In the genomic region with DNA sequence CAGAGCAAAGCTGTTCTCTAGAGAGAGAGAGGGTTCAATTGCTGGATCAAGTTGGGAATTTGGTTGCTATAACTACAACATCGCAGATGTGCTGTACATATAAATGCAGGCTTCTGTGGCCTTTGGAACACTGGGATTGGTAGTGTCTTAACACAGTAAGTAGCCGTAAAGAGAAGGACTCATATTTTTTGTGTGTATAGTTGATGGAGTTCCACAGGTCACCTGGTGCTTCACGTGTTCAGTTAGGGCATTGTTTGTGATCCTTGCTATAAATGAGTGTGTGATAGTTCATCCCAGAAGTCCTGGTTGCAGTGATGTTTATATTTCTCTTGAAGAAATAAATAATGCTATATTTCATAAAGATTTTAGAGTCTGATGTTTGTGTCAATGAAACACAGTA, we compare ENCODE assay signal across 21 cellular contexts.
DNase-seq lines count a peak whose midpoint lies in the region; ATAC-seq, FAIRE-seq and TF ChIP-seq lines count a peak whose summit lies in the region.
"Had no signal": no experiment of that assay in that cellular context is flagged by ENCODE, and none has a peak within 500 bp of the region (broad histone marks: within the 10 kb centered on the region; RNA-seq: fewer than 3 reads in every experiment).

No MANE protein-coding gene starts in this region.

- H3K4ac ChIP-seq in IMR-90 (ENCODE audit: low read depth, low read length), result no peak overlapping the region

- no peak overlapping the region for H3K56ac ChIP-seq in IMR-90 (ENCODE audit: extremely low read depth, insufficient read depth, low read length)

- no peak overlapping the region for H2BK20ac ChIP-seq in IMR-90 (ENCODE audit: low read depth, low read length)

- TF ChIP-seq RAD21 in IMR-90 (IDR thresholded peaks at IDR 0.05; ENCODE audit: low read length), result no peak

- H2BK120ac ChIP-seq in IMR-90 (ENCODE audit: low read depth, low read length), result no peak overlapping the region

- POLR2A ChIA-PET in IMR-90 (lab: Charles Lee; ENCODE audit: unreplicated experiment), result no interaction called here

- no peak overlapping the region for H3K14ac ChIP-seq in IMR-90 (replicated peaks; ENCODE audit: low read depth, low read length)

- H3K23ac ChIP-seq in IMR-90 (ENCODE audit: low read depth, low read length), result no peak overlapping the region

- H2BK5ac ChIP-seq in IMR-90 (ENCODE audit: low read depth, low read length, poor library complexity, severe bottlenecking), result no peak overlapping the region

- WGBS in IMR-90 (ENCODE audit: extremely low coverage in 2 of 2, insufficient read length in 1 of 2), 2 experiments, result no CpG with 5 or more reads among the region's 3 CpGs
- WGBS in psoas muscle, 3 donors, result 57 to 71% (median 67%) methylated on average over 3 of the region's 3 CpGs

- peak overlapping the region; percentile 2 for H3K27ac ChIP-seq in cardiac muscle cell
- H3K27ac ChIP-seq in IMR-90 (ENCODE audit: insufficient read depth, low read length), result no peak overlapping the region
- H3K27ac ChIP-seq in keratinocyte (ENCODE audit: control insufficient read depth, insufficient read depth, low read length), result no peak overlapping the region
- peak overlapping the region; percentile 64 for H3K27ac ChIP-seq in psoas muscle
- H3K27ac ChIP-seq: BLaER1 treated with 17β-estradiol and CSF1 and Interleukin-3, amounts not matched to agents 10 nM and 100 nM; GM23248 had no signal

- H3K79me2 ChIP-seq in keratinocyte (ENCODE audit: control insufficient read depth, insufficient read depth, low read length), result peaks cover 23% of the 10 kb centered on the region

- H3K27ac Mint-ChIP-seq in glutamatergic neuron (ENCODE audit: unreplicated experiment), result no peak overlapping the region
- H3K27ac Mint-ChIP-seq: B cell; CD8-positive, alpha-beta T cell; HFFc6 had no signal

- ATAC-seq in Right ventricle myocardium inferior (no peak), IMR-90 (ENCODE audit: low read depth) (no peak), psoas muscle (no peak), HG02884 (IDR thresholded peaks at IDR 0.05; ENCODE audit: unreplicated experiment) (no peak)
- ATAC-seq: CD8-positive, alpha-beta T cell; HepG2 had no signal

- H3K27me3 Mint-ChIP-seq in glutamatergic neuron (ENCODE audit: unreplicated experiment), result peaks cover 2% of the 10 kb centered on the region
- H3K27me3 Mint-ChIP-seq: B cell had no signal

- H4K91ac ChIP-seq in IMR-90 (ENCODE audit: insufficient read depth, low read depth, low read length), result no peak overlapping the region

- dilution Hi-C loops in IMR-90 (cut with HindIII; ENCODE audit: low sequenced_read_pairs, unreplicated experiment), result no loop called here
- dilution Hi-C loops in keratinocyte (cut with MboI; ENCODE audit: extremely low pct_ligation_motif_present, low sequenced_read_pairs), result no loop called here

- H3K4me1 Mint-ChIP-seq in glutamatergic neuron (ENCODE audit: low read depth, unreplicated experiment), result peaks cover 11% of the 10 kb centered on the region

- no peak overlapping the region for H3K4me3 Mint-ChIP-seq in glutamatergic neuron (ENCODE audit: unreplicated experiment)
- H3K4me3 Mint-ChIP-seq: B cell; CD8-positive, alpha-beta T cell; HFFc6 had no signal

- no peak overlapping the region for H2BK15ac ChIP-seq in IMR-90 (ENCODE audit: low read depth, low read length)

- CTCF ChIA-PET in IMR-90 (lab: Yijun Ruan, JAX), result no interaction called here

- H4K5ac ChIP-seq in IMR-90 (ENCODE audit: low read depth, low read length), result no peak overlapping the region

- H3K4me2 ChIP-seq in IMR-90 (ENCODE audit: low read depth, low read length) (no peak overlapping the region), keratinocyte (ENCODE audit: control insufficient read depth, extremely low read depth, insufficient read depth, low read depth, low read length) (no peak overlapping the region)
- H3K4me2 ChIP-seq: BLaER1 treated with 17β-estradiol and CSF1 and Interleukin-3, amounts not matched to agents 10 nM and 100 nM had no signal

- no TSS peak for BruUV-seq in IMR-90 (replicated peaks; lab: Mats Ljungman, UMichigan)

- H3K4me1 ChIP-seq in cardiac muscle cell (ENCODE audit: low read depth) (peaks cover 28% of the 10 kb centered on the region), IMR-90 (ENCODE audit: control insufficient read depth, insufficient read depth, low read length) (no peaks in the 10 kb centered on the region; the same call in 1 of the 2 replicates), keratinocyte (ENCODE audit: control insufficient read depth, extremely low read depth, insufficient read depth, low read length) (peaks cover 7% of the 10 kb centered on the region), psoas muscle (peaks cover 46% of the 10 kb centered on the region), HAP-1 (no peaks in the 10 kb centered on the region)
- H3K4me1 ChIP-seq: BLaER1 treated with 17β-estradiol and CSF1 and Interleukin-3, amounts not matched to agents 10 nM and 100 nM had no signal

- in situ Hi-C loops in IMR-90 (cut with MboI; ENCODE audit: low sequenced_read_pairs), result no loop called here
- in situ Hi-C loops in HAP-1 (cut with MboI; ENCODE audit: low sequenced_read_pairs), result loop anchor here (25.0 kb wide), 1 partner anchor 960 kb away; no protein-coding TSS in a partner anchor

- no peaks in the 10 kb centered on the region for H3K9me1 ChIP-seq in IMR-90 (ENCODE audit: insufficient read depth, low read length)
- no peaks in the 10 kb centered on the region for H3K9me1 ChIP-seq in keratinocyte (ENCODE audit: control insufficient read depth, extremely low read depth, insufficient read depth, low read length)

- no peak for TF ChIP-seq CTCF in cardiac muscle cell (IDR thresholded peaks at IDR 0.05; ENCODE audit: low read depth, low read length)
- no peak for TF ChIP-seq CTCF in IMR-90 (conservative IDR thresholded peaks at IDR 0.05; ENCODE audit: low read depth, low read length)
- no peak for TF ChIP-seq CTCF in keratinocyte (optimal IDR thresholded peaks at IDR 0.05 in 1 of 3, IDR thresholded peaks at IDR 0.05 in 1 of 3, conservative IDR thresholded peaks at IDR 0.05 in 1 of 3; ENCODE audit: extremely low read depth in 1 of 3, insufficient read depth in 2 of 3, low read length in 3 of 3)
- TF ChIP-seq CTCF in psoas muscle (IDR thresholded peaks at IDR 0.05), result no peak
- TF ChIP-seq CTCF in glutamatergic neuron (IDR thresholded peaks at IDR 0.05; ENCODE audit: partially characterized antibody, unreplicated experiment), result no peak

- intact Hi-C loops in Right ventricle myocardium inferior (cut with DNase I), result no loop called here
- intact Hi-C loops in IMR-90 (cut with micrococcal nuclease), result no loop called here
- intact Hi-C loops in psoas muscle (cut with DNase I), result loop anchor here in 1 of 2 donors (5.0 kb wide), 1 partner anchor 45 kb away; no protein-coding TSS in a partner anchor

- H2AFZ ChIP-seq in IMR-90 (replicated peaks; ENCODE audit: low read length, poor library complexity), result no peak overlapping the region
- H2AFZ ChIP-seq in keratinocyte (ENCODE audit: control insufficient read depth, low read length), result no peak overlapping the region
- H2AFZ ChIP-seq: GM23248 had no signal

- peak overlapping the region; percentile 22; the same call in 1 of the 2 replicates for H3K18ac ChIP-seq in IMR-90 (ENCODE audit: low read depth, low read length)

- H3K9ac ChIP-seq in IMR-90 (ENCODE audit: low read depth, low read length) (no peak overlapping the region), keratinocyte (ENCODE audit: control insufficient read depth, extremely low read depth, insufficient read depth, low read length) (no peak overlapping the region)
- H3K9ac ChIP-seq: BLaER1 treated with 17β-estradiol and CSF1 and Interleukin-3, amounts not matched to agents 10 nM and 100 nM; GM23248 had no signal

- TF ChIP-seq POLR2A in IMR-90 (IDR thresholded peaks at IDR 0.05; ENCODE audit: low read depth, low read length), result no peak

- H4K20me1 ChIP-seq in IMR-90 (ENCODE audit: insufficient read depth, low read length) (no peaks in the 10 kb centered on the region), keratinocyte (ENCODE audit: control insufficient read depth, extremely low read depth, insufficient read depth, low read length) (no peaks in the 10 kb centered on the region)

- H2AK9ac ChIP-seq in IMR-90 (replicated peaks; ENCODE audit: low read depth, low read length, poor library complexity), result no peak overlapping the region

- H3K27me3 ChIP-seq in cardiac muscle cell (no peaks in the 10 kb centered on the region), IMR-90 (ENCODE audit: control insufficient read depth, insufficient read depth, low read length) (no peaks in the 10 kb centered on the region), keratinocyte (ENCODE audit: control insufficient read depth, extremely low read depth, insufficient read depth, low read length) (no peaks in the 10 kb centered on the region), psoas muscle (ENCODE audit: insufficient read depth in 3 of 3, low read length in 2 of 3) (no peaks in the 10 kb centered on the region), HAP-1 (ENCODE audit: low read depth) (no peaks in the 10 kb centered on the region)
- H3K27me3 ChIP-seq: BLaER1 treated with 17β-estradiol and CSF1 and Interleukin-3, amounts not matched to agents 10 nM and 100 nM had no signal

- H3K9me3 Mint-ChIP-seq in glutamatergic neuron (ENCODE audit: unreplicated experiment), result peaks cover 3% of the 10 kb centered on the region
- H3K9me3 Mint-ChIP-seq: CD8-positive, alpha-beta T cell; HFFc6 had no signal

- no peak overlapping the region for H4K8ac ChIP-seq in IMR-90 (ENCODE audit: low read depth in 2 of 2, low read length in 2 of 2)

- H3K79me1 ChIP-seq in IMR-90 (ENCODE audit: low read depth in 1 of 2, low read length in 2 of 2), result peaks cover 18 to 29% of the 10 kb centered on the region in 2 experiments

- no peak overlapping the region for H2AK5ac ChIP-seq in IMR-90 (ENCODE audit: low read depth, low read length)

- FAIRE-seq in keratinocyte (lab: Jason Lieb, UNC), result peak; percentile 51
- FAIRE-seq: GM12892, HepG2 had no signal

- H3K36me3 ChIP-seq in cardiac muscle cell (no peaks in the 10 kb centered on the region), IMR-90 (ENCODE audit: control insufficient read depth, insufficient read depth, low read length) (no peaks in the 10 kb centered on the region), keratinocyte (ENCODE audit: control insufficient read depth in 2 of 2, extremely low read depth in 1 of 2, insufficient read depth in 2 of 2, low read length in 2 of 2) (no peaks in the 10 kb centered on the region), psoas muscle (ENCODE audit: insufficient read depth in 1 of 2, low read depth in 1 of 2) (no peaks in the 10 kb centered on the region), HAP-1 (replicated peaks) (no peaks in the 10 kb centered on the region)

- H3K4me3 ChIP-seq in cardiac muscle cell, result no peak overlapping the region
- no peak overlapping the region for H3K4me3 ChIP-seq in IMR-90 (ENCODE audit: insufficient read depth, low read depth, low read length)
- no peak overlapping the region for H3K4me3 ChIP-seq in keratinocyte (ENCODE audit: control insufficient read depth in 2 of 3, extremely low read depth in 1 of 3, insufficient read depth in 2 of 3, low read depth in 1 of 3, low read length in 3 of 3)
- H3K4me3 ChIP-seq in psoas muscle, result no peak overlapping the region
- H3K4me3 ChIP-seq in HAP-1, result no peak overlapping the region
- H3K4me3 ChIP-seq: BLaER1 treated with 17β-estradiol and CSF1 and Interleukin-3, amounts not matched to agents 10 nM and 100 nM; GM23248 had no signal

- H3K9me3 ChIP-seq in cardiac muscle cell (ENCODE audit: low read depth) (no peaks in the 10 kb centered on the region), IMR-90 (ENCODE audit: control insufficient read depth, insufficient read depth, low read length) (no peaks in the 10 kb centered on the region), keratinocyte (ENCODE audit: control insufficient read depth, low read depth, low read length) (no peaks in the 10 kb centered on the region), psoas muscle (no peaks in the 10 kb centered on the region), HAP-1 (no peaks in the 10 kb centered on the region)
- H3K9me3 ChIP-seq: BLaER1 treated with 17β-estradiol and CSF1 and Interleukin-3, amounts not matched to agents 10 nM and 100 nM had no signal

- DNase-seq in cardiac muscle cell (ENCODE audit: low read depth in 1 of 2, low spot score in 1 of 2) (no peak), Right ventricle myocardium inferior (ENCODE audit: missing footprints) (no peak), IMR-90 (no peak), keratinocyte (ENCODE audit: low read depth, low spot score) (no peak), psoas muscle (no peak), glutamatergic neuron (no peak), HAP-1 (ENCODE audit: low spot score in 2 of 2) (no peak)
- DNase-seq: Calu3; CD8-positive, alpha-beta T cell; DMS 273 treated with DMSO at 0.1 percent for 48 hours; DMS79; GDM1; GM23248; HCEC 1CT; HFFc6; KG1 had no signal

- no peaks in the 10 kb centered on the region for H3K36me3 Mint-ChIP-seq in glutamatergic neuron (ENCODE audit: unreplicated experiment)
- H3K36me3 Mint-ChIP-seq: CD8-positive, alpha-beta T cell had no signal

Comparison
In these comparisons a context has a peak if more than half of its experiments do, and no peak if none do; other contexts are left out.
1. H3K27ac ChIP-seq: peak in cardiac muscle cell (single experiment) and psoas muscle (single experiment); none in IMR-90 (single experiment) and keratinocyte (single experiment).